38 cellular contexts compared by ENCODE assay signal in genomic region chr17:28491286-28491685, GRCh38. TPM values are rescaled to one million over a fixed set of nuclear protein-coding genes. Genes with fewer than 3 reads are reported as not detected.
"Had no signal": no experiment of that assay in that cellular context is flagged by ENCODE, and none has a peak within 500 bp of the region (broad histone marks: within the 10 kb centered on the region; RNA-seq: fewer than 3 reads in every experiment).

No MANE protein-coding gene starts in this region.

- H3K4me3 Mint-ChIP-seq: activated CD4-positive, alpha-beta memory T cell treated with anti-CD3 and anti-CD28 coated beads, Interleukin-2, amount 10 ng/mL, durations not matched to agents 7 days and 5 days; activated CD4-positive, alpha-beta T cell treated with anti-CD3 and anti-CD28 coated beads for 36 hours; activated CD4-positive, alpha-beta T cell treated with anti-CD3 and anti-CD28 coated beads, Interleukin-2, amount 10 ng/mL, durations not matched to agents 7 days and 5 days; activated CD8-positive, alpha-beta memory T cell treated with anti-CD3 and anti-CD28 coated beads, Interleukin-2, amount 10 ng/mL, durations not matched to agents 7 days and 5 days; activated CD8-positive, alpha-beta T cell treated with anti-CD3 and anti-CD28 coated beads, Interleukin-2, amount 10 ng/mL, durations not matched to agents 7 days and 5 days; activated naive CD4-positive, alpha-beta T cell treated with anti-CD3 and anti-CD28 coated beads, Interleukin-2, amount 10 ng/mL, durations not matched to agents 7 days and 5 days; activated naive CD4-positive, alpha-beta T cell treated with anti-CD3 and anti-CD28 coated beads, Interleukin-2, amount 50 U/mL, for 24 hours; activated naive CD8-positive, alpha-beta T cell; activated naive CD8-positive, alpha-beta T cell treated with anti-CD3 and anti-CD28 coated beads, Interleukin-2, amount 10 ng/mL, durations not matched to agents 7 days and 5 days; activated naive CD8-positive, alpha-beta T cell treated with anti-CD3 and anti-CD28 coated beads, Interleukin-2, amount 50 U/mL, for 24 hours; activated T-cell treated with anti-CD3 and anti-CD28 coated beads, Interleukin-2, amount 50 U/mL, for 24 hours; brain; central memory CD8-positive, alpha-beta T cell; T-helper 1 cell treated with Interleukin-12 subunit alpha and Interleukin-12 subunit beta and Interleukin-4 antibody, amounts not matched to agents 30 μg/mL and 1 μg/mL, for 36 hours; T-helper 2 cell treated with Interferon-gamma antibody and Interleukin-4, amounts not matched to agents 5 μg/mL and 100 μg/mL, for 36 hours; WTC11 had no signal

- H3K27ac ChIP-seq: ascending aorta, cardiac muscle cell, WERI-Rb-1 had no signal

- H3K4me1 Mint-ChIP-seq: activated CD4-positive, alpha-beta memory T cell treated with anti-CD3 and anti-CD28 coated beads, Interleukin-2, amount 10 ng/mL, durations not matched to agents 7 days and 5 days; activated CD4-positive, alpha-beta T cell treated with anti-CD3 and anti-CD28 coated beads for 36 hours; activated CD4-positive, alpha-beta T cell treated with anti-CD3 and anti-CD28 coated beads, Interleukin-2, amount 10 ng/mL, durations not matched to agents 7 days and 5 days; activated CD8-positive, alpha-beta memory T cell treated with anti-CD3 and anti-CD28 coated beads, Interleukin-2, amount 10 ng/mL, durations not matched to agents 7 days and 5 days; activated naive CD4-positive, alpha-beta T cell treated with anti-CD3 and anti-CD28 coated beads, Interleukin-2, amount 10 ng/mL, durations not matched to agents 7 days and 5 days; activated naive CD4-positive, alpha-beta T cell treated with anti-CD3 and anti-CD28 coated beads, Interleukin-2, amount 50 U/mL, for 24 hours; activated naive CD8-positive, alpha-beta T cell treated with anti-CD3 and anti-CD28 coated beads, Interleukin-2, amount 10 ng/mL, durations not matched to agents 7 days and 5 days; brain; central memory CD8-positive, alpha-beta T cell; WTC11 had no signal

- DNase-seq: activated CD4-positive, alpha-beta memory T cell treated with anti-CD3 and anti-CD28 coated beads, Interleukin-2, amount 10 ng/mL, durations not matched to agents 7 days and 5 days; activated CD4-positive, alpha-beta T cell treated with anti-CD3 and anti-CD28 coated beads for 1 hour; activated CD4-positive, alpha-beta T cell treated with anti-CD3 and anti-CD28 coated beads for 36 hours; activated CD4-positive, alpha-beta T cell treated with anti-CD3 and anti-CD28 coated beads for 48 hours; activated CD4-positive, alpha-beta T cell treated with anti-CD3 and anti-CD28 coated beads, Interleukin-2, amount 10 ng/mL, durations not matched to agents 7 days and 5 days; activated CD4-positive, alpha-beta T cell treated with anti-CD3 and anti-CD28 coated beads, Interleukin-2, amount 50 U/mL, for 48 hours; activated CD4-positive, CD25-positive, alpha-beta regulatory T cell; activated CD8-positive, alpha-beta memory T cell treated with anti-CD3 and anti-CD28 coated beads for 24 hours; activated CD8-positive, alpha-beta memory T cell treated with anti-CD3 and anti-CD28 coated beads, Interleukin-2, amount 10 ng/mL, durations not matched to agents 7 days and 5 days; activated CD8-positive, alpha-beta memory T cell treated with anti-CD3 and anti-CD28 coated beads, Interleukin-2, amount 50 U/mL, for 48 hours; activated CD8-positive, alpha-beta T cell treated with anti-CD3 and anti-CD28 coated beads, Interleukin-2, amount 10 ng/mL, durations not matched to agents 7 days and 5 days; activated effector memory CD4-positive, alpha-beta T cell treated with Interleukin-2 at 50 U/mL for 16 hours; activated gamma-delta T cell; activated naive CD4-positive, alpha-beta T cell treated with anti-CD3 and anti-CD28 coated beads, Interleukin-2, amount 10 ng/mL, durations not matched to agents 7 days and 5 days; activated naive CD4-positive, alpha-beta T cell treated with Interleukin-2 at 50 U/mL for 16 hours; activated naive CD8-positive, alpha-beta T cell treated with anti-CD3 and anti-CD28 coated beads, Interleukin-2, amount 10 ng/mL, durations not matched to agents 7 days and 5 days; activated naive CD8-positive, alpha-beta T cell treated with anti-CD3 and anti-CD28 coated beads, Interleukin-2, amount 50 U/mL, for 24 hours; activated T-cell treated with anti-CD3 and anti-CD28 coated beads, Interleukin-2, amount 50 U/mL, for 24 hours; activated T-cell treated with anti-CD3 and anti-CD28 coated beads, Interleukin-2, amount 50 U/mL, for 48 hours; amygdala; anterior cingulate cortex; cerebellar nuclear complex; T-helper 1 cell; T-helper 2 cell; T-helper 9 cell; WERI-Rb-1 had no signal

- H3K4me1 ChIP-seq: ascending aorta had no signal

- H3K9me3 ChIP-seq: ascending aorta had no signal

- H3K27me3 ChIP-seq: ascending aorta, cardiac muscle cell had no signal

- H3K36me3 Mint-ChIP-seq: activated CD8-positive, alpha-beta memory T cell treated with anti-CD3 and anti-CD28 coated beads, Interleukin-2, amount 10 ng/mL, durations not matched to agents 7 days and 5 days; activated naive CD4-positive, alpha-beta T cell treated with anti-CD3 and anti-CD28 coated beads, Interleukin-2, amount 10 ng/mL, durations not matched to agents 7 days and 5 days; activated naive CD4-positive, alpha-beta T cell treated with anti-CD3 and anti-CD28 coated beads, Interleukin-2, amount 50 U/mL, for 24 hours; activated naive CD8-positive, alpha-beta T cell; activated naive CD8-positive, alpha-beta T cell treated with anti-CD3 and anti-CD28 coated beads, Interleukin-2, amount 10 ng/mL, durations not matched to agents 7 days and 5 days; brain; WTC11 had no signal

- FAIRE-seq: TTC549 had no signal

- H3K27ac Mint-ChIP-seq: activated CD4-positive, alpha-beta memory T cell treated with anti-CD3 and anti-CD28 coated beads, Interleukin-2, amount 10 ng/mL, durations not matched to agents 7 days and 5 days; activated CD4-positive, alpha-beta T cell treated with anti-CD3 and anti-CD28 coated beads for 36 hours; activated CD4-positive, alpha-beta T cell treated with anti-CD3 and anti-CD28 coated beads, Interleukin-2, amount 10 ng/mL, durations not matched to agents 7 days and 5 days; activated CD8-positive, alpha-beta memory T cell treated with anti-CD3 and anti-CD28 coated beads, Interleukin-2, amount 10 ng/mL, durations not matched to agents 7 days and 5 days; activated CD8-positive, alpha-beta T cell treated with anti-CD3 and anti-CD28 coated beads, Interleukin-2, amount 10 ng/mL, durations not matched to agents 7 days and 5 days; activated naive CD4-positive, alpha-beta T cell treated with anti-CD3 and anti-CD28 coated beads, Interleukin-2, amount 10 ng/mL, durations not matched to agents 7 days and 5 days; activated naive CD4-positive, alpha-beta T cell treated with anti-CD3 and anti-CD28 coated beads, Interleukin-2, amount 50 U/mL, for 24 hours; activated naive CD8-positive, alpha-beta T cell; activated naive CD8-positive, alpha-beta T cell treated with anti-CD3 and anti-CD28 coated beads, Interleukin-2, amount 10 ng/mL, durations not matched to agents 7 days and 5 days; activated naive CD8-positive, alpha-beta T cell treated with anti-CD3 and anti-CD28 coated beads, Interleukin-2, amount 50 U/mL, for 24 hours; activated T-cell treated with anti-CD3 and anti-CD28 coated beads, Interleukin-2, amount 50 U/mL, for 24 hours; activated T-helper 2 cell treated with anti-CD3 and anti-CD28 coated beads, Interferon-gamma antibody, Interleukin-2, Interleukin-4, amounts not matched to agents 10 μg/mL and 5 μg/mL and 100 μg/mL, durations not matched to agents 14 hours and 24 hours and 36 hours; brain; T-helper 1 cell treated with Interleukin-12 subunit alpha and Interleukin-12 subunit beta and Interleukin-4 antibody, amounts not matched to agents 30 μg/mL and 1 μg/mL, for 36 hours; T-helper 2 cell treated with Interferon-gamma antibody and Interleukin-4, amounts not matched to agents 5 μg/mL and 100 μg/mL, for 36 hours; WTC11 had no signal

- H3K9me3 Mint-ChIP-seq: activated CD4-positive, alpha-beta memory T cell treated with anti-CD3 and anti-CD28 coated beads, Interleukin-2, amount 10 ng/mL, durations not matched to agents 7 days and 5 days; activated CD4-positive, alpha-beta T cell treated with anti-CD3 and anti-CD28 coated beads, Interleukin-2, amount 10 ng/mL, durations not matched to agents 7 days and 5 days; activated naive CD4-positive, alpha-beta T cell treated with anti-CD3 and anti-CD28 coated beads, Interleukin-2, amount 10 ng/mL, durations not matched to agents 7 days and 5 days; activated naive CD4-positive, alpha-beta T cell treated with anti-CD3 and anti-CD28 coated beads, Interleukin-2, amount 50 U/mL, for 24 hours; activated naive CD8-positive, alpha-beta T cell treated with anti-CD3 and anti-CD28 coated beads, Interleukin-2, amount 10 ng/mL, durations not matched to agents 7 days and 5 days; activated naive CD8-positive, alpha-beta T cell treated with anti-CD3 and anti-CD28 coated beads, Interleukin-2, amount 50 U/mL, for 24 hours; activated T-cell treated with anti-CD3 and anti-CD28 coated beads, Interleukin-2, amount 50 U/mL, for 24 hours; activated T-helper 2 cell treated with anti-CD3 and anti-CD28 coated beads, Interferon-gamma antibody, Interleukin-2, Interleukin-4, amounts not matched to agents 10 μg/mL and 5 μg/mL and 100 μg/mL, durations not matched to agents 14 hours and 24 hours and 36 hours; central memory CD8-positive, alpha-beta T cell; T-helper 1 cell treated with Interleukin-12 subunit alpha and Interleukin-12 subunit beta and Interleukin-4 antibody, amounts not matched to agents 30 μg/mL and 1 μg/mL, for 36 hours; T-helper 2 cell treated with Interferon-gamma antibody and Interleukin-4, amounts not matched to agents 5 μg/mL and 100 μg/mL, for 36 hours had no signal

- H3K36me3 ChIP-seq: ascending aorta, cardiac muscle cell, WERI-Rb-1 had no signal

- H3K4me3 ChIP-seq: ascending aorta, cardiac muscle cell had no signal

- H3K27me3 Mint-ChIP-seq: activated CD4-positive, alpha-beta T cell treated with anti-CD3 and anti-CD28 coated beads, Interleukin-2, amount 10 ng/mL, durations not matched to agents 7 days and 5 days; activated naive CD8-positive, alpha-beta T cell; activated T-cell treated with anti-CD3 and anti-CD28 coated beads, Interleukin-2, amount 50 U/mL, for 24 hours had no signal

RNA-seq across cellular contexts. Expression of gene FOXN1, which starts 14.9 kb away (rescaled TPM):
- total RNA-seq: activated CD4-positive, alpha-beta memory T cell treated with anti-CD3 and anti-CD28 coated beads, Interleukin-2, amount 10 ng/mL, durations not matched to agents 7 days and 5 days; activated CD4-positive, alpha-beta T cell treated with anti-CD3 and anti-CD28 coated beads for 36 hours; activated CD4-positive, alpha-beta T cell treated with anti-CD3 and anti-CD28 coated beads, Interleukin-2, amount 10 ng/mL, durations not matched to agents 7 days and 5 days; activated CD8-positive, alpha-beta memory T cell treated with anti-CD3 and anti-CD28 coated beads, Interleukin-2, amount 10 ng/mL, durations not matched to agents 7 days and 5 days; activated CD8-positive, alpha-beta T cell treated with anti-CD3 and anti-CD28 coated beads, Interleukin-2, amount 10 ng/mL, durations not matched to agents 7 days and 5 days; activated naive CD8-positive, alpha-beta T cell treated with anti-CD3 and anti-CD28 coated beads, Interleukin-2, amount 10 ng/mL, durations not matched to agents 7 days and 5 days; activated T-helper 2 cell treated with anti-CD3 and anti-CD28 coated beads, Interferon-gamma antibody, Interleukin-2, Interleukin-4, amounts not matched to agents 10 μg/mL and 5 μg/mL and 100 μg/mL, durations not matched to agents 14 hours and 24 hours and 36 hours; ascending aorta; bronchial epithelial cell; WTC11 had no signal
- polyA plus RNA-seq: cardiac muscle cell had no signal

RNA-seq across cellular contexts. Expression of gene SLC13A2, which starts 17.8 kb away (rescaled TPM):
- total RNA-seq: activated CD4-positive, alpha-beta memory T cell treated with anti-CD3 and anti-CD28 coated beads, Interleukin-2, amount 10 ng/mL, durations not matched to agents 7 days and 5 days; activated CD4-positive, alpha-beta T cell treated with anti-CD3 and anti-CD28 coated beads for 36 hours; activated CD4-positive, alpha-beta T cell treated with anti-CD3 and anti-CD28 coated beads, Interleukin-2, amount 10 ng/mL, durations not matched to agents 7 days and 5 days; activated CD8-positive, alpha-beta memory T cell treated with anti-CD3 and anti-CD28 coated beads, Interleukin-2, amount 10 ng/mL, durations not matched to agents 7 days and 5 days; activated CD8-positive, alpha-beta T cell treated with anti-CD3 and anti-CD28 coated beads, Interleukin-2, amount 10 ng/mL, durations not matched to agents 7 days and 5 days; activated naive CD8-positive, alpha-beta T cell treated with anti-CD3 and anti-CD28 coated beads, Interleukin-2, amount 10 ng/mL, durations not matched to agents 7 days and 5 days; activated T-helper 2 cell treated with anti-CD3 and anti-CD28 coated beads, Interferon-gamma antibody, Interleukin-2, Interleukin-4, amounts not matched to agents 10 μg/mL and 5 μg/mL and 100 μg/mL, durations not matched to agents 14 hours and 24 hours and 36 hours; ascending aorta; bronchial epithelial cell; cardiac muscle cell; WTC11 had no signal
- polyA plus RNA-seq: cardiac muscle cell had no signal
